In the genomic region with DNA sequence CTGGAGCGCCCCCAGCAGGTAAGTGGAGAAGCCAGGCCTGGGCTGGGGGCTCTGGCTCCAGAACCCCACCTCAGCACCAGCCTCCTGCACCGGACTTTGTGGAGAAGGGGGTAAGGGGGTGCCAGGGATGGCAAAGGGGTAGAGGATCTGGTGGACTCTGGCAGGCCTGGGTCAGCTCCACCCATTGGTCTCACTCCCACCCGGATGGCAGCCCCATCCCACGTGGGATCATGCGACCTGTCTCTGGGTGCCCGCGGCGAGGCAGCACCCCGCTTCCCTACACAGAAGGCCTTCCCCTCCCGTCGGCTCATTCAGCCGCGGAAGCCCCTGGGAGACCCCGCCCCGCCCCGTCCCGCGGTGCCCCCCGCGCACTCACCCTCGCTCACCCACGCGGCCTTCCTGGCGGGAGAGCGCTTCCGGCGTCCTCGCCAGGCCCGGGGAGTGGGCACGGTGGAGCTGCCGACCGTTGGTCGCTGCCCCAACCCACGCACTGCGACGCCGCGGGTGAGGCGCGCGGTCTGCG, we compare ENCODE assay signal across 8 cellular contexts. TPM values are rescaled to one million over a fixed set of nuclear protein-coding genes. Genes with fewer than 3 reads are reported as not detected.
DNase-seq lines count a peak whose midpoint lies in the region; ATAC-seq, FAIRE-seq and TF ChIP-seq lines count a peak whose summit lies in the region.

No MANE protein-coding gene starts in this region.

- intact Hi-C loops in body of pancreas (cut with DNase I): no loop called here

- TF ChIP-seq CTCF in AG10803 (conservative IDR thresholded peaks at IDR 0.05; ENCODE audit: low read length) (peak; percentile 32), body of pancreas (IDR thresholded peaks at IDR 0.05) (peak in 1 of 7 experiments; percentile 8)

- no peak overlapping the region for H3K27ac ChIP-seq in SK-N-MC
- H3K27ac ChIP-seq in body of pancreas: peak overlapping the region in 2 of 4 donors; percentile 20 to 52

- FAIRE-seq in GM18507 (lab: Jason Lieb, UNC): peak; percentile 21

- H3K36me3 ChIP-seq in SK-N-MC (ENCODE audit: insufficient read depth, low read length) (no peaks in the 10 kb centered on the region), body of pancreas (replicated peaks in 1 of 2; ENCODE audit: insufficient read depth in 1 of 2, low read depth in 2 of 2) (no peaks in the 10 kb centered on the region)

- peak; percentile 33 for ATAC-seq in HG03095 (IDR thresholded peaks at IDR 0.05; ENCODE audit: unreplicated experiment)
- no peak for ATAC-seq in body of pancreas

- H3K27me3 ChIP-seq in body of pancreas: no peaks in the 10 kb centered on the region

- H3K9ac ChIP-seq in SK-N-MC (ENCODE audit: insufficient read length): no peak overlapping the region

- no peak for TF ChIP-seq POLR2A in body of pancreas (IDR thresholded peaks at IDR 0.05)

- H3K4me1 ChIP-seq in body of pancreas: peaks cover 25% of the 10 kb centered on the region

- H3K4me3 ChIP-seq in AG10803 (ENCODE audit: low read length) (peak overlapping the region; percentile 76), SK-N-MC (peak overlapping the region; percentile 53), body of pancreas (peak overlapping the region in 1 of 2 donors; percentile 49)

- DNase-seq in AG10803 (ENCODE audit: low read depth) (no peak), GM18507 (ENCODE audit: extremely low spot score, insufficient read length, low read depth) (peak; percentile 58), SK-N-MC (ENCODE audit: low read depth, low spot score) (no peak), body of pancreas (peak; percentile 24 to 32 (median 28)), iPS-NIHi11 (ENCODE audit: low spot score) (peak; percentile 66), NCI-H2107 treated with DMSO at 0.1 percent for 48 hours (lab: John Stamatoyannopoulos, UW; ENCODE audit: unreplicated experiment) (no peak)
- DNase-seq in stimulated activated CD8-positive, alpha-beta memory T cell treated with anti-CD3 and anti-CD28 coated beads, Interleukin-2, amount 100 ng/mL, for 48 hours (ENCODE audit: low read depth in 2 of 2): peak; percentile 43 to 53

- H3K9me3 ChIP-seq in SK-N-MC (ENCODE audit: low read depth, low read length) (no peaks in the 10 kb centered on the region), body of pancreas (no peaks in the 10 kb centered on the region)

- 4 to 14% methylated on average over 2 to 8 of the region's 42 CpGs for WGBS in body of pancreas, 2 donors

RNA-seq across cellular contexts. Expression of a gene that starts 0.5 kb away (rescaled TPM):
- 10 to 100 TPM; 21.8 to 29.6 TPM for total RNA-seq in body of pancreas

RNA-seq across cellular contexts. Expression of a gene that starts 30.1 kb away (rescaled TPM):
- total RNA-seq in body of pancreas: under 1 TPM; 0.26 to 0.33 TPM

RNA-seq across cellular contexts. Expression of a gene that starts 31.6 kb away (rescaled TPM):
- total RNA-seq in body of pancreas: 10 to 100 TPM; 12.2 to 26.4 TPM

RNA-seq across cellular contexts. Expression of a gene that starts 47.7 kb away (rescaled TPM):
- total RNA-seq in body of pancreas: under 1 TPM in 1 of 2 donors, not detected in 1; under 0.01 TPM

RNA-seq across cellular contexts. Expression of a gene that starts 47.8 kb away (rescaled TPM):
- total RNA-seq in body of pancreas: 1 to 10 TPM; 1.6 to 7.0 TPM

Comparison
In these comparisons a context has a peak if more than half of its experiments do, and no peak if none do; other contexts are left out.
1. DNase-seq: peak in GM18507 (single experiment), body of pancreas (4 of 4), iPS-NIHi11 (single experiment) and stimulated activated CD8-positive, alpha-beta memory T cell treated with anti-CD3 and anti-CD28 coated beads, Interleukin-2, amount 100 ng/mL, for 48 hours (2 of 2); none in AG10803 (single experiment), SK-N-MC (single experiment) and NCI-H2107 treated with DMSO at 0.1 percent for 48 hours (single experiment).